In the genomic region with DNA sequence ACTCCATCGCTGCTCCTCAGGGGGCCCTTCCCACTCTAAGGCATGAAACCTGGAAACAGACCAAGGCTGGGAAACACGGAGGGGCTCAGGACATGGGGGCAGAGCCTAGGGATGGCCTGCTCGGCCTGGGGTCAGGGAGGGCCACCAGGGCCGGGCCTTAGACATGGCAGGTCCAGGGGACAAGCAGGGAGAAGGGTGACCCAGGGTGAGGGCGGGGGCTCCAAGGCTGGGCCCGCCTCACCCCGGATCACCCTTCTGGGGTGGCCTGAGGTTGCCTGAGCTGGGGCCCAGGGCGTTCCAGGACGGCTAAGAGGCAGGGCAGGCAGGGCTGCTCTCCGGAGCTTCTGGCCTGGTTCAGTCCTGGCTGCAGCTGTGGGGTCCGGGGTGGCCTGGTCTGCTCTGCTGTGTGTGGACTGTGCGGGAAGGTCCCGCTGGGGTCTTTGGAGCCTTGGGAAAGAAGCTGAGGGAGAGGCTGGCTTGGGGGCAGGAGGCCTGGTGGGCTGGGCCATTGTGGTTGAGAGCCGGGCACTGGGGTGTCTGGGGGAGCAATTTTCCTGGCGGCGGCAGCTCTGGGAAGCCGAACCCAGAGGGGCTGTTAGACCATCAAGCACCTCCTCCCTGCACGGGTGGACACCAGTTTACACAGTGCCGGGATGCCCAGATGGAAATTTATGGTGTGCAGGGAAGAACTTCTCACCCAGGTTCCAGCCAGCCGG, we compare ENCODE assay signal across 2 cellular contexts.
TF ChIP-seq lines count a peak whose summit lies in the region.

No MANE protein-coding gene starts in this region.

TF ChIP-seq in K562, 482 proteins besides CTCF, POLR2A, EP300 and RAD21 (continues in another document):
- TF ChIP-seq ZBED1 (IDR thresholded peaks at IDR 0.05) (no peak), MECOM (CRISPR knock-in tag; IDR thresholded peaks at IDR 0.05) (no peak), NONO (IDR thresholded peaks at IDR 0.05; ENCODE audit: low read depth in 2 of 2, low read length in 1 of 2) (no peak), ZNF830 (CRISPR knock-in tag; IDR thresholded peaks at IDR 0.05) (no peak), GABPA (tag; conservative IDR thresholded peaks at IDR 0.05; ENCODE audit: low read depth) (no peak), DACH1 (IDR thresholded peaks at IDR 0.05; ENCODE audit: partially characterized antibody) (no peak), NFRKB (IDR thresholded peaks at IDR 0.05; ENCODE audit: low read depth) (no peak), HLTF (IDR thresholded peaks at IDR 0.05) (no peak), POLR3G (IDR thresholded peaks at IDR 0.05; ENCODE audit: extremely low read depth, insufficient read length, insufficient replicate concordance) (no peak), BACH1 (tag; IDR thresholded peaks at IDR 0.05) (no peak), HMG20B (CRISPR knock-in tag; IDR thresholded peaks at IDR 0.05) (no peak)
- TF ChIP-seq, protein P1, sequence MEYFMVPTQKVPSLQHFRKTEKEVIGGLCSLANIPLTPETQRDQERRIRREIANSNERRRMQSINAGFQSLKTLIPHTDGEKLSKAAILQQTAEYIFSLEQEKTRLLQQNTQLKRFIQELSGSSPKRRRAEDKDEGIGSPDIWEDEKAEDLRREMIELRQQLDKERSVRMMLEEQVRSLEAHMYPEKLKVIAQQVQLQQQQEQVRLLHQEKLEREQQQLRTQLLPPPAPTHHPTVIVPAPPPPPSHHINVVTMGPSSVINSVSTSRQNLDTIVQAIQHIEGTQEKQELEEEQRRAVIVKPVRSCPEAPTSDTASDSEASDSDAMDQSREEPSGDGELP (CRISPR knock-in tag; IDR thresholded peaks at IDR 0.05; ENCODE audit: borderline replicate concordance): no peak
- TF ChIP-seq, protein P2, sequence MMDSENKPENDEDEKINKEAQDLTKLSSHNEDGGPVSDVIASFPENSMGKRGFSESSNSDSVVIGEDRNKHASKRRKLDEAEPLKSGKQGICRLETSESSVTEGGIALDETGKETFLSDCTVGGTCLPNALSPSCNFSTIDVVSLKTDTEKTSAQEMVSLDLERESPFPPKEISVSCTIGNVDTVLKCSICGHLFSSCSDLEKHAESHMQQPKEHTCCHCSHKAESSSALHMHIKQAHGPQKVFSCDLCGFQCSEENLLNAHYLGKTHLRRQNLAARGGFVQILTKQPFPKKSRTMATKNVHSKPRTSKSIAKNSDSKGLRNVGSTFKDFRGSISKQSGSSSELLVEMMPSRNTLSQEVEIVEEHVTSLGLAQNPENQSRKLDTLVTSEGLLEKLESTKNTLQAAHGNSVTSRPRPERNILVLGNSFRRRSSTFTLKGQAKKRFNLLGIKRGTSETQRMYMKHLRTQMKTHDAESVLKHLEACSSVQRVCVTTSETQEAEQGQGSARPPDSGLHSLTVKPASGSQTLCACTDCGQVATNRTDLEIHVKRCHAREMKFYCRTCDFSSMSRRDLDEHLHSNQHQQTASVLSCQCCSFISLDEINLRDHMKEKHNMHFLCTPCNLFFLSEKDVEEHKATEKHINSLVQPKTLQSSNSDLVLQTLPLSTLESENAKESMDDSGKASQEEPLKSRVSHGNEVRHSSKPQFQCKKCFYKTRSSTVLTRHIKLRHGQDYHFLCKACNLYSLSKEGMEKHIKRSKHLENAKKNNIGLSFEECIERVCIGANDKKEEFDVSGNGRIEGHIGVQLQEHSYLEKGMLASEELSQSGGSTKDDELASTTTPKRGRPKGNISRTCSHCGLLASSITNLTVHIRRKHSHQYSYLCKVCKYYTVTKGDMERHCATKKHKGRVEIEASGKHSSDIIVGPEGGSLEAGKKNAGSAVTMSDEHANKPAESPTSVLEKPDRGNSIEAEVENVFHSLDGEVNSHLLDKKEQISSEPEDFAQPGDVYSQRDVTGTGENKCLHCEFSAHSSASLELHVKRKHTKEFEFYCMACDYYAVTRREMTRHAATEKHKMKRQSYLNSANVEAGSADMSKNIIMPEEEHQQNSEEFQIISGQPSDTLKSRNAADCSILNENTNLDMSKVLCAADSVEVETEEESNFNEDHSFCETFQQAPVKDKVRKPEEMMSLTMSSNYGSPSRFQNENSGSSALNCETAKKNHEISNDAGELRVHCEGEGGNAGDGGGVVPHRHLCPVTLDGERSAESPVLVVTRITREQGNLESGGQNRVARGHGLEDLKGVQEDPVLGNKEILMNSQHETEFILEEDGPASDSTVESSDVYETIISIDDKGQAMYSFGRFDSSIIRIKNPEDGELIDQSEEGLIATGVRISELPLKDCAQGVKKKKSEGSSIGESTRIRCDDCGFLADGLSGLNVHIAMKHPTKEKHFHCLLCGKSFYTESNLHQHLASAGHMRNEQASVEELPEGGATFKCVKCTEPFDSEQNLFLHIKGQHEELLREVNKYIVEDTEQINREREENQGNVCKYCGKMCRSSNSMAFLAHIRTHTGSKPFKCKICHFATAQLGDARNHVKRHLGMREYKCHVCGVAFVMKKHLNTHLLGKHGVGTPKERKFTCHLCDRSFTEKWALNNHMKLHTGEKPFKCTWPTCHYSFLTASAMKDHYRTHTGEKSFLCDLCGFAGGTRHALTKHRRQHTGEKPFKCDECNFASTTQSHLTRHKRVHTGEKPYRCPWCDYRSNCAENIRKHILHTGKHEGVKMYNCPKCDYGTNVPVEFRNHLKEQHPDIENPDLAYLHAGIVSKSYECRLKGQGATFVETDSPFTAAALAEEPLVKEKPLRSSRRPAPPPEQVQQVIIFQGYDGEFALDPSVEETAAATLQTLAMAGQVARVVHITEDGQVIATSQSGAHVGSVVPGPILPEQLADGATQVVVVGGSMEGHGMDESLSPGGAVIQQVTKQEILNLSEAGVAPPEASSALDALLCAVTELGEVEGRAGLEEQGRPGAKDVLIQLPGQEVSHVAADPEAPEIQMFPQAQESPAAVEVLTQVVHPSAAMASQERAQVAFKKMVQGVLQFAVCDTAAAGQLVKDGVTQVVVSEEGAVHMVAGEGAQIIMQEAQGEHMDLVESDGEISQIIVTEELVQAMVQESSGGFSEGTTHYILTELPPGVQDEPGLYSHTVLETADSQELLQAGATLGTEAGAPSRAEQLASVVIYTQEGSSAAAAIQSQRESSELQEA (IDR thresholded peaks at IDR 0.05; ENCODE audit: low read depth): no peak
- TF ChIP-seq, protein P3, sequence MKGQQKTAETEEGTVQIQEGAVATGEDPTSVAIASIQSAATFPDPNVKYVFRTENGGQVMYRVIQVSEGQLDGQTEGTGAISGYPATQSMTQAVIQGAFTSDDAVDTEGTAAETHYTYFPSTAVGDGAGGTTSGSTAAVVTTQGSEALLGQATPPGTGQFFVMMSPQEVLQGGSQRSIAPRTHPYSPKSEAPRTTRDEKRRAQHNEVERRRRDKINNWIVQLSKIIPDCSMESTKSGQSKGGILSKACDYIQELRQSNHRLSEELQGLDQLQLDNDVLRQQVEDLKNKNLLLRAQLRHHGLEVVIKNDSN (CRISPR knock-in tag; IDR thresholded peaks at IDR 0.05): no peak
- TF ChIP-seq, protein P4, sequence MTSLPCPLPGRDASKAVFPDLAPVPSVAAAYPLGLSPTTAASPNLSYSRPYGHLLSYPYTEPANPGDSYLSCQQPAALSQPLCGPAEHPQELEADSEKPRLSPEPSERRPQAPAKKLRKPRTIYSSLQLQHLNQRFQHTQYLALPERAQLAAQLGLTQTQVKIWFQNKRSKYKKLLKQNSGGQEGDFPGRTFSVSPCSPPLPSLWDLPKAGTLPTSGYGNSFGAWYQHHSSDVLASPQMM (CRISPR knock-in tag; IDR thresholded peaks at IDR 0.05): no peak
- TF ChIP-seq, protein P5, sequence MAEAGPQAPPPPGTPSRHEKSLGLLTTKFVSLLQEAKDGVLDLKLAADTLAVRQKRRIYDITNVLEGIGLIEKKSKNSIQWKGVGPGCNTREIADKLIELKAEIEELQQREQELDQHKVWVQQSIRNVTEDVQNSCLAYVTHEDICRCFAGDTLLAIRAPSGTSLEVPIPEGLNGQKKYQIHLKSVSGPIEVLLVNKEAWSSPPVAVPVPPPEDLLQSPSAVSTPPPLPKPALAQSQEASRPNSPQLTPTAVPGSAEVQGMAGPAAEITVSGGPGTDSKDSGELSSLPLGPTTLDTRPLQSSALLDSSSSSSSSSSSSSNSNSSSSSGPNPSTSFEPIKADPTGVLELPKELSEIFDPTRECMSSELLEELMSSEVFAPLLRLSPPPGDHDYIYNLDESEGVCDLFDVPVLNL (CRISPR knock-in tag; IDR thresholded peaks at IDR 0.05; ENCODE audit: low read depth): no peak

TF ChIP-seq in HepG2, 621 proteins besides CTCF, POLR2A, EP300 and RAD21:
- TF ChIP-seq CENPT (CRISPR knock-in tag; IDR thresholded peaks at IDR 0.05; ENCODE audit: low read depth): no peak
- TF ChIP-seq, protein P6, sequence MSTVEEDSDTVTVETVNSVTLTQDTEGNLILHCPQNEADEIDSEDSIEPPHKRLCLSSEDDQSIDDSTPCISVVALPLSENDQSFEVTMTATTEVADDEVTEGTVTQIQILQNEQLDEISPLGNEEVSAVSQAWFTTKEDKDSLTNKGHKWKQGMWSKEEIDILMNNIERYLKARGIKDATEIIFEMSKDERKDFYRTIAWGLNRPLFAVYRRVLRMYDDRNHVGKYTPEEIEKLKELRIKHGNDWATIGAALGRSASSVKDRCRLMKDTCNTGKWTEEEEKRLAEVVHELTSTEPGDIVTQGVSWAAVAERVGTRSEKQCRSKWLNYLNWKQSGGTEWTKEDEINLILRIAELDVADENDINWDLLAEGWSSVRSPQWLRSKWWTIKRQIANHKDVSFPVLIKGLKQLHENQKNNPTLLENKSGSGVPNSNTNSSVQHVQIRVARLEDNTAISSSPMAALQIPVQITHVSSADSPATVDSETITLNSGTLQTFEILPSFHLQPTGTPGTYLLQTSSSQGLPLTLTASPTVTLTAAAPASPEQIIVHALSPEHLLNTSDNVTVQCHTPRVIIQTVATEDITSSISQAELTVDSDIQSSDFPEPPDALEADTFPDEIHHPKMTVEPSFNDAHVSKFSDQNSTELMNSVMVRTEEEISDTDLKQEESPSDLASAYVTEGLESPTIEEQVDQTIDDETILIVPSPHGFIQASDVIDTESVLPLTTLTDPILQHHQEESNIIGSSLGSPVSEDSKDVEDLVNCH (CRISPR knock-in tag; IDR thresholded peaks at IDR 0.05): no peak
- no peak for TF ChIP-seq RAD51 (IDR thresholded peaks at IDR 0.05; ENCODE audit: borderline replicate concordance)
- TF ChIP-seq, protein P7, sequence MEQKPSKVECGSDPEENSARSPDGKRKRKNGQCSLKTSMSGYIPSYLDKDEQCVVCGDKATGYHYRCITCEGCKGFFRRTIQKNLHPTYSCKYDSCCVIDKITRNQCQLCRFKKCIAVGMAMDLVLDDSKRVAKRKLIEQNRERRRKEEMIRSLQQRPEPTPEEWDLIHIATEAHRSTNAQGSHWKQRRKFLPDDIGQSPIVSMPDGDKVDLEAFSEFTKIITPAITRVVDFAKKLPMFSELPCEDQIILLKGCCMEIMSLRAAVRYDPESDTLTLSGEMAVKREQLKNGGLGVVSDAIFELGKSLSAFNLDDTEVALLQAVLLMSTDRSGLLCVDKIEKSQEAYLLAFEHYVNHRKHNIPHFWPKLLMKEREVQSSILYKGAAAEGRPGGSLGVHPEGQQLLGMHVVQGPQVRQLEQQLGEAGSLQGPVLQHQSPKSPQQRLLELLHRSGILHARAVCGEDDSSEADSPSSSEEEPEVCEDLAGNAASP (CRISPR knock-in tag; IDR thresholded peaks at IDR 0.05; ENCODE audit: borderline replicate concordance): no peak
- TF ChIP-seq ADNP (CRISPR knock-in tag; IDR thresholded peaks at IDR 0.05): no peak
- no peak for TF ChIP-seq NFYB (CRISPR knock-in tag; IDR thresholded peaks at IDR 0.05)
- TF ChIP-seq, protein P8, sequence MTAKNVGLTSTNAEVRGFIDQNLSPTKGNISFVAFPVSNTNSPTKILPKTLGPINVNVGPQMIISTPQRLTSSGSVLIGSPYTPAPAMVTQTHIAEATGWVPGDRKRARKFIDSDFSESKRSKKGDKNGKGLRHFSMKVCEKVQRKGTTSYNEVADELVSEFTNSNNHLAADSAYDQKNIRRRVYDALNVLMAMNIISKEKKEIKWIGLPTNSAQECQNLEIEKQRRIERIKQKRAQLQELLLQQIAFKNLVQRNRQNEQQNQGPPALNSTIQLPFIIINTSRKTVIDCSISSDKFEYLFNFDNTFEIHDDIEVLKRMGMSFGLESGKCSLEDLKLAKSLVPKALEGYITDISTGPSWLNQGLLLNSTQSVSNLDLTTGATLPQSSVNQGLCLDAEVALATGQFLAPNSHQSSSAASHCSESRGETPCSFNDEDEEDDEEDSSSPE (CRISPR knock-in tag; IDR thresholded peaks at IDR 0.05): no peak
- no peak for TF ChIP-seq SMAD9 (CRISPR knock-in tag; IDR thresholded peaks at IDR 0.05)
- TF ChIP-seq AKAP8 (CRISPR knock-in tag; IDR thresholded peaks at IDR 0.05): no peak
- no peak for TF ChIP-seq BRD4 (CRISPR knock-in tag; IDR thresholded peaks at IDR 0.05)
- no peak for TF ChIP-seq ZNF672 (CRISPR knock-in tag; IDR thresholded peaks at IDR 0.05)
